8 cellular contexts compared by ENCODE assay signal in genomic region chr10:22988581-22989360, GRCh38.
DNase-seq lines count a peak whose midpoint lies in the region; ATAC-seq and FAIRE-seq lines count a peak whose summit lies in the region.

No MANE protein-coding gene starts in this region.

- H3K4me3 ChIP-seq in SJSA1, result no peak overlapping the region

- peak; percentile 40 for ATAC-seq in GM18868 (IDR thresholded peaks at IDR 0.05; ENCODE audit: unreplicated experiment)

- H3K4me1 ChIP-seq in SJSA1 (replicated peaks), result no peaks in the 10 kb centered on the region

- H3K36me3 ChIP-seq in SJSA1, result no peaks in the 10 kb centered on the region

- H3K27me3 ChIP-seq in SJSA1 (replicated peaks), result 0 out of 2 replicates have a peak, but pooled peaks cover 10% of the 10 kb centered on the region

- no peak overlapping the region for H3K27ac ChIP-seq in SJSA1

- FAIRE-seq in A204.1 (lab: Jason Lieb, UNC), result peak; percentile 27

- DNase-seq in LoVo (ENCODE audit: low spot score) (peak; percentile 65), SJSA1 (ENCODE audit: low read depth in 1 of 2, low spot score in 2 of 2) (peak; percentile 49 to 70), germinal center (ENCODE audit: low spot score) (peak; percentile 68), pons (ENCODE audit: low spot score) (peak; percentile 90), ureter (ENCODE audit: low spot score) (peak; percentile 74)
- peak; percentile 70 for DNase-seq in activated naive CD4-positive, alpha-beta T cell treated with Interleukin-2 at 50 U/mL for 16 hours

- no peaks in the 10 kb centered on the region for H3K9me3 ChIP-seq in SJSA1 (replicated peaks)
